In genomic region chr10:97291357-97292096, GRCh38 we compare ENCODE assay signal across 8 cellular contexts. TPM values are rescaled to one million over a fixed set of nuclear protein-coding genes. Genes with fewer than 3 reads are reported as not detected.
DNase-seq lines count a peak whose midpoint lies in the region; ATAC-seq and TF ChIP-seq lines count a peak whose summit lies in the region.

No MANE protein-coding gene starts in this region.

- H3K4me1 ChIP-seq in MM.1S (ENCODE audit: low read length), result no peaks in the 10 kb centered on the region
- peaks cover 7% of the 10 kb centered on the region for H3K4me1 ChIP-seq in mesodermal cell (ENCODE audit: control insufficient read depth, insufficient read depth, low read length, poor library complexity, severe bottlenecking)

- no peak overlapping the region for H3K27ac ChIP-seq in CD4-positive, alpha-beta T cell (ENCODE audit: low read depth, low read length)
- H3K27ac ChIP-seq in MM.1S (ENCODE audit: low read length) (peak overlapping the region; percentile 87; the same call in 1 of the 2 replicates), cingulate gyrus (ENCODE audit: low read depth, low read length) (peak overlapping the region; percentile 87), mesodermal cell (ENCODE audit: low read depth, low read length, severe bottlenecking) (peak overlapping the region; percentile 99)

- POLR2A ChIA-PET in CD4-positive, alpha-beta T cell (lab: Charles Lee), result interaction anchor here (0.9 to 2.7 kb wide), 5 partner anchors 13 to 110 kb away, joined by 4 to 25 read pairs (median 6); partner anchors contain the start of genes FRAT1, FRAT2 and RRP12

- no peaks in the 10 kb centered on the region for H3K27me3 ChIP-seq in CD4-positive, alpha-beta T cell (ENCODE audit: control insufficient read depth, insufficient read depth, low read length)
- no peaks in the 10 kb centered on the region for H3K27me3 ChIP-seq in MM.1S (replicated peaks; ENCODE audit: insufficient read depth, low read length)

- ATAC-seq in CD4-positive, alpha-beta T cell (ENCODE audit: poor library complexity), result no peak
- ATAC-seq in HG03354 (IDR thresholded peaks at IDR 0.05; ENCODE audit: poor library complexity, severe bottlenecking, unreplicated experiment) (no peak), HG02798 (IDR thresholded peaks at IDR 0.05; ENCODE audit: poor library complexity, unreplicated experiment) (no peak)

- H3K9me2 ChIP-seq in MM.1S (replicated peaks; ENCODE audit: insufficient read depth, low read length), result no peaks in the 10 kb centered on the region

- peaks cover 14% of the 10 kb centered on the region for H3K36me3 Mint-ChIP-seq in CD4-positive, alpha-beta T cell (ENCODE audit: low read depth)

- H3K36me3 ChIP-seq in MM.1S (replicated peaks; ENCODE audit: insufficient read depth, low read length) (no peaks in the 10 kb centered on the region), mesodermal cell (ENCODE audit: control insufficient read depth, insufficient read depth, low read length) (peaks cover 15% of the 10 kb centered on the region)

- H3K27ac Mint-ChIP-seq in CD4-positive, alpha-beta T cell, result peak overlapping the region; percentile 50

- peak overlapping the region; percentile 95 for H3K4me3 Mint-ChIP-seq in CD4-positive, alpha-beta T cell

- no peaks in the 10 kb centered on the region for H4K20me1 ChIP-seq in MM.1S (ENCODE audit: insufficient read depth, low read length)

- H3K4me1 Mint-ChIP-seq in CD4-positive, alpha-beta T cell (ENCODE audit: low read depth), result peaks cover 18% of the 10 kb centered on the region

- no peaks in the 10 kb centered on the region for H3K9me3 ChIP-seq in CD4-positive, alpha-beta T cell (ENCODE audit: control insufficient read depth, low read length)
- no peaks in the 10 kb centered on the region for H3K9me3 ChIP-seq in MM.1S (replicated peaks; ENCODE audit: insufficient read depth, low read length)
- H3K9me3 ChIP-seq in mesodermal cell (ENCODE audit: control insufficient read depth, low read length), result no peaks in the 10 kb centered on the region

- H3K4me3 ChIP-seq in MM.1S (ENCODE audit: low read length) (peak overlapping the region; percentile 88), mesodermal cell (ENCODE audit: extremely low read depth, insufficient read depth, low read length, poor library complexity, severe bottlenecking) (peak overlapping the region; percentile 82)

- CTCF ChIA-PET in CD4-positive, alpha-beta T cell (lab: Charles Lee), result interaction anchor here (2.5 kb wide), 1 partner anchor 13 kb away, joined by 11 read pairs; no protein-coding TSS in a partner anchor

- H3K27me3 Mint-ChIP-seq in CD4-positive, alpha-beta T cell, result no peaks in the 10 kb centered on the region

- no peak for TF ChIP-seq CTCF in CD4-positive, alpha-beta T cell (IDR thresholded peaks at IDR 0.05)
- TF ChIP-seq CTCF in MM.1S (IDR thresholded peaks at IDR 0.05; ENCODE audit: low read length), result no peak

- H2AFZ ChIP-seq in MM.1S (ENCODE audit: low read length), result peak overlapping the region; percentile 90

- WGBS in mesodermal cell (ENCODE audit: insufficient coverage in 2 of 2), 2 experiments, result 74 to 78% methylated on average over 19 to 20 of the region's 25 CpGs

- intact Hi-C loops in CD4-positive, alpha-beta T cell (cut with DNase I, micrococcal nuclease), result loop anchor here (1.0 to 10.0 kb wide), 7 partner anchors 27 to 843 kb away; partner anchors contain the start of genes RRP12 (in 2 of the 2), FRAT2 (in 1 of the 2), MMS19 (in 1 of the 2) and R3HCC1L (in 1 of the 2)

- peaks cover 44% of the 10 kb centered on the region for H3K79me2 ChIP-seq in MM.1S (ENCODE audit: low read length)

- H3K9ac ChIP-seq in MM.1S (ENCODE audit: low read length), result peak overlapping the region; percentile 84

- no peak for DNase-seq in CD4-positive, alpha-beta T cell
- no peak for DNase-seq in MM.1S
- no peak for DNase-seq in effector CD4-positive, alpha-beta T cell
- DNase-seq in NOMO-1 treated with DMSO at 0.1 percent for 48 hours (lab: John Stamatoyannopoulos, UW; ENCODE audit: unreplicated experiment), result no peak

- H3K9me3 Mint-ChIP-seq in CD4-positive, alpha-beta T cell, result no peaks in the 10 kb centered on the region

- peak overlapping the region; percentile 61 for H3K4me2 ChIP-seq in MM.1S (ENCODE audit: low read depth, low read length)

- no peaks in the 10 kb centered on the region for H3F3A ChIP-seq in MM.1S (ENCODE audit: insufficient read depth, low read length)

RNA-seq across cellular contexts. Expression of gene ARHGAP19, which starts 0.9 kb away (rescaled TPM):
- 1 to 10 TPM; 6.9 to 8.8 TPM for total RNA-seq in CD4-positive, alpha-beta T cell
- polyA plus RNA-seq in mesodermal cell (2013, experiment 1 of 2), result 18.6 TPM
- polyA plus RNA-seq in mesodermal cell (2013, experiment 2 of 2), result 18.4 TPM

RNA-seq across cellular contexts. Expression of gene FRAT1, which starts 27.5 kb away (rescaled TPM):
- 10 to 100 TPM; 45.2 to 45.5 TPM for total RNA-seq in CD4-positive, alpha-beta T cell
- 3.4 TPM for polyA plus RNA-seq in mesodermal cell (2013, experiment 1 of 2)
- polyA plus RNA-seq in mesodermal cell (2013, experiment 2 of 2), result 2.5 TPM

RNA-seq across cellular contexts. Expression of gene FRAT2, which starts 43.0 kb away (rescaled TPM):
- 10 to 100 TPM; 27.0 to 27.6 TPM for total RNA-seq in CD4-positive, alpha-beta T cell
- polyA plus RNA-seq in mesodermal cell (2013, experiment 1 of 2), result 9.0 TPM
- 8.0 TPM for polyA plus RNA-seq in mesodermal cell (2013, experiment 2 of 2)
